Comparison of ENCODE assay signal across 12 cellular contexts in genomic region chr6:43077981-43078411, GRCh38. TPM values are rescaled to one million over a fixed set of nuclear protein-coding genes. Genes with fewer than 3 reads are reported as not detected.
DNase-seq lines count a peak whose midpoint lies in the region; ATAC-seq and TF ChIP-seq lines count a peak whose summit lies in the region.
"Had no signal": no experiment of that assay in that cellular context is flagged by ENCODE, and none has a peak within 500 bp of the region (broad histone marks: within the 10 kb centered on the region; RNA-seq: fewer than 3 reads in every experiment).

No MANE protein-coding gene starts in this region.

- H3K9me3 ChIP-seq in mammary epithelial cell (replicated peaks; ENCODE audit: insufficient read depth, low read length), result no peaks in the 10 kb centered on the region
- no peaks in the 10 kb centered on the region for H3K9me3 ChIP-seq in mesenchymal stem cell (ENCODE audit: control insufficient read depth, low read length)
- H3K9me3 ChIP-seq: heart left ventricle, Peyer's patch had no signal

- H3K9ac ChIP-seq in mammary epithelial cell (ENCODE audit: insufficient read depth, low read length) (no peak overlapping the region), mesenchymal stem cell (ENCODE audit: low read length) (no peak overlapping the region)

- H3K27ac ChIP-seq in mammary epithelial cell (ENCODE audit: insufficient read depth, low read depth, low read length), result no peak overlapping the region
- H3K27ac ChIP-seq in mesenchymal stem cell (ENCODE audit: low read length, poor library complexity, severe bottlenecking), result peak overlapping the region; percentile 85
- no peak overlapping the region for H3K27ac ChIP-seq in coronary artery
- H3K27ac ChIP-seq: heart left ventricle had no signal

- no peaks in the 10 kb centered on the region for H4K20me1 ChIP-seq in mammary epithelial cell (ENCODE audit: insufficient read depth, low read length)

- peak overlapping the region; percentile 31 to 37 for H3K18ac ChIP-seq in mesenchymal stem cell (ENCODE audit: low read depth in 1 of 2, low read length in 2 of 2)

- peaks cover 67% of the 10 kb centered on the region for H3K79me2 ChIP-seq in mammary epithelial cell (ENCODE audit: insufficient read depth, low read length)

- H2BK5ac ChIP-seq in mesenchymal stem cell (ENCODE audit: low read depth, low read length, poor library complexity, severe bottlenecking), result no peak overlapping the region

- peak overlapping the region; percentile 74 for H2BK15ac ChIP-seq in mesenchymal stem cell (ENCODE audit: low read depth, poor library complexity, severe bottlenecking)

- H3K23ac ChIP-seq in mesenchymal stem cell (ENCODE audit: low read length in 2 of 2), result peak overlapping the region in 1 of 2 experiments; percentile 53

- intact Hi-C loops in mammary epithelial cell (cut with micrococcal nuclease), result loop anchor here (1.0 to 2.0 kb wide), 3 partner anchors 11 to 65 kb away; no protein-coding TSS in a partner anchor

- in situ Hi-C loops in mammary epithelial cell (cut with MboI; ENCODE audit: low sequenced_read_pairs in 2 of 2), result loop anchor here (5.0 kb wide), 2 partner anchors 44 to 49 kb away; no protein-coding TSS in a partner anchor

- H2AK5ac ChIP-seq in mesenchymal stem cell (ENCODE audit: low read length, severe bottlenecking), result peak overlapping the region; percentile 65

- no peaks in the 10 kb centered on the region for H3K36me3 ChIP-seq in mammary epithelial cell (ENCODE audit: insufficient read depth, low read length)
- peaks cover 9 to 14% of the 10 kb centered on the region in 2 experiments for H3K36me3 ChIP-seq in mesenchymal stem cell (ENCODE audit: control insufficient read depth in 1 of 2, insufficient read depth in 2 of 2, low read depth in 1 of 2, low read length in 2 of 2)

- H3K79me1 ChIP-seq in mesenchymal stem cell (replicated peaks; ENCODE audit: low read length, poor library complexity, severe bottlenecking), result peaks cover 1% of the 10 kb centered on the region

- H3K27me3 ChIP-seq in mammary epithelial cell (ENCODE audit: insufficient read depth, low read length) (no peaks in the 10 kb centered on the region), mesenchymal stem cell (ENCODE audit: control insufficient read depth in 1 of 2, insufficient read depth in 1 of 2, low read length in 2 of 2) (no peaks in the 10 kb centered on the region)
- H3K27me3 ChIP-seq: Peyer's patch had no signal

- CTCF ChIA-PET in AG04449 (lab: Yijun Ruan, JAX) (interaction anchor here (1.0 to 9.7 kb wide), 5 partner anchors 23 to 66 kb away, joined by 3 to 183 read pairs (median 6); no protein-coding TSS in a partner anchor), mammary epithelial cell (lab: Charles Lee; ENCODE audit: low non-redundant PET) (no interaction called here)

- H4K91ac ChIP-seq in mesenchymal stem cell (ENCODE audit: low read length), result no peak overlapping the region

- dilution Hi-C loops in mammary epithelial cell (cut with HindIII; ENCODE audit: low sequenced_read_pairs), result no loop called here

- peak overlapping the region; percentile 47 for H4K8ac ChIP-seq in mesenchymal stem cell (ENCODE audit: low read length)

- POLR2A ChIA-PET in AG04449 (lab: Yijun Ruan, JAX), result interaction anchor here (0.8 to 4.0 kb wide), 3 partner anchors 46 to 69 kb away, joined by 3 to 36 read pairs (median 20); no protein-coding TSS in a partner anchor

- peak overlapping the region in 1 of 2 experiments; percentile 21 for H2BK12ac ChIP-seq in mesenchymal stem cell (ENCODE audit: low read length in 2 of 2)

- peak overlapping the region; percentile 90 for H3K4me2 ChIP-seq in mammary epithelial cell (ENCODE audit: insufficient read depth, low read depth, low read length)
- H3K4me2 ChIP-seq in mesenchymal stem cell (ENCODE audit: low read length, poor library complexity, severe bottlenecking), result peak overlapping the region; percentile 86

- H3K4me3 ChIP-seq in AG04449 (ENCODE audit: low read depth, low read length) (peak overlapping the region; percentile 94), HFF-Myc (replicated peaks; ENCODE audit: low read depth, low read length) (peak overlapping the region; percentile 92), mammary epithelial cell (replicated peaks in 1 of 3; ENCODE audit: insufficient read depth in 1 of 3, low read depth in 2 of 3, low read length in 3 of 3) (peak overlapping the region; percentile 92 to 94 (median 94)), mesenchymal stem cell (ENCODE audit: insufficient read depth in 1 of 2, low read depth in 1 of 2, low read length in 2 of 2) (peak overlapping the region in 1 of 2 experiments; percentile 89), coronary artery (no peak overlapping the region)

- TF ChIP-seq CTCF in AG04449 (IDR thresholded peaks at IDR 0.05; ENCODE audit: insufficient read depth, low read length, missing control alignments) (peak; percentile 1), HFF-Myc (IDR thresholded peaks at IDR 0.05; ENCODE audit: low read depth, low read length, missing control alignments) (no peak), mammary epithelial cell (conservative IDR thresholded peaks at IDR 0.05 in 1 of 2, IDR thresholded peaks at IDR 0.05 in 1 of 2; ENCODE audit: extremely low read depth in 1 of 2, insufficient read depth in 1 of 2, low read depth in 1 of 2, low read length in 2 of 2) (no peak), coronary artery (IDR thresholded peaks at IDR 0.05) (no peak)

- DNase-seq in AG04449 (ENCODE audit: low read depth, low spot score) (no peak), HFF-Myc (ENCODE audit: extremely low read depth, low read depth) (no peak), mammary epithelial cell (no peak), mesenchymal stem cell (peak; percentile 69), coronary artery (ENCODE audit: low spot score) (no peak)
- DNase-seq: amniotic stem cell, heart left ventricle, NCI-H1092, Peyer's patch had no signal

- peak overlapping the region; percentile 89 for H2AFZ ChIP-seq in mammary epithelial cell (ENCODE audit: low read depth, low read length)
- H2AFZ ChIP-seq in mesenchymal stem cell (ENCODE audit: low read depth, low read length), result no peak overlapping the region

- peak overlapping the region in 1 of 2 experiments; percentile 1 for H3K4ac ChIP-seq in mesenchymal stem cell (ENCODE audit: low read depth in 1 of 2, low read length in 2 of 2)

- BruUV-seq in mammary epithelial cell (replicated peaks; lab: Mats Ljungman, UMichigan), result no TSS peak

- no peak overlapping the region for H3K14ac ChIP-seq in mesenchymal stem cell (ENCODE audit: low read length in 2 of 2)

- no peak overlapping the region for H2BK120ac ChIP-seq in mesenchymal stem cell (ENCODE audit: low read depth, low read length)

- no peak for ATAC-seq in HG02571 (IDR thresholded peaks at IDR 0.05; ENCODE audit: unreplicated experiment)
- no peak for ATAC-seq in HG03378 (IDR thresholded peaks at IDR 0.05; ENCODE audit: unreplicated experiment)
- no peak for ATAC-seq in HG03457 (IDR thresholded peaks at IDR 0.05; ENCODE audit: unreplicated experiment)
- ATAC-seq: heart left ventricle had no signal

- peaks cover 17% of the 10 kb centered on the region for H3K4me1 ChIP-seq in mammary epithelial cell (ENCODE audit: insufficient read depth, low read length)
- peaks cover 35% of the 10 kb centered on the region for H3K4me1 ChIP-seq in mesenchymal stem cell (ENCODE audit: control insufficient read depth, insufficient read depth, low read depth, low read length)

- 80% methylated on average over 4 of the region's 4 CpGs for WGBS in mammary epithelial cell (ENCODE audit: low coverage, missing lambda C conversion rate)
- 55% methylated on average over 4 of the region's 4 CpGs for WGBS in mesenchymal stem cell

RNA-seq across cellular contexts. Expression of gene PTK7, which starts 1.9 kb away (rescaled TPM):
- total RNA-seq in mammary epithelial cell, result 100 to 1,000 TPM; 141 to 277 TPM
- 124 TPM for polyA plus RNA-seq in mammary epithelial cell
- 118 TPM for polyA minus RNA-seq in mammary epithelial cell
- polyA plus RNA-seq in mesenchymal stem cell (2013, experiment 1 of 2), result 73.1 TPM
- 71.9 TPM for polyA plus RNA-seq in mesenchymal stem cell (2013, experiment 2 of 2)

RNA-seq across cellular contexts. Expression of gene KLC4, which starts 18.6 kb away (rescaled TPM):
- 10 to 100 TPM; 17.5 to 20.2 TPM for total RNA-seq in mammary epithelial cell
- polyA plus RNA-seq in mammary epithelial cell, result 9.3 TPM
- polyA minus RNA-seq in mammary epithelial cell, result 1.9 TPM
- polyA plus RNA-seq in mesenchymal stem cell (2013, experiment 1 of 2), result 9.8 TPM
- 10.1 TPM for polyA plus RNA-seq in mesenchymal stem cell (2013, experiment 2 of 2)

RNA-seq across cellular contexts. Expression of gene MRPL2, which starts 18.8 kb away (rescaled TPM):
- total RNA-seq in mammary epithelial cell, result 10 to 100 TPM; 13.3 to 75.2 TPM
- 41.3 TPM for polyA plus RNA-seq in mammary epithelial cell
- polyA minus RNA-seq in mammary epithelial cell, result 26.7 TPM
- polyA plus RNA-seq in mesenchymal stem cell (2013, experiment 1 of 2), result 41.7 TPM
- 38.3 TPM for polyA plus RNA-seq in mesenchymal stem cell (2013, experiment 2 of 2)

RNA-seq across cellular contexts. Expression of gene CUL7, which starts 24.3 kb away (rescaled TPM):
- total RNA-seq in mammary epithelial cell, result 10 to 100 TPM; 21.5 to 31.5 TPM
- polyA plus RNA-seq in mammary epithelial cell, result 11.2 TPM
- 29.0 TPM for polyA minus RNA-seq in mammary epithelial cell
- polyA plus RNA-seq in mesenchymal stem cell (2013, experiment 1 of 2), result 20.3 TPM
- polyA plus RNA-seq in mesenchymal stem cell (2013, experiment 2 of 2), result 19.0 TPM

RNA-seq across cellular contexts. Expression of gene RRP36, which starts 56.6 kb away (rescaled TPM):
- 10 to 100 TPM; 61.0 to 85.0 TPM for total RNA-seq in mammary epithelial cell
- polyA plus RNA-seq in mammary epithelial cell, result 82.8 TPM
- 40.5 TPM for polyA minus RNA-seq in mammary epithelial cell
- 117 TPM for polyA plus RNA-seq in mesenchymal stem cell (2013, experiment 1 of 2)
- 116 TPM for polyA plus RNA-seq in mesenchymal stem cell (2013, experiment 2 of 2)
